ENCODE assay signal across 8 cellular contexts in the genomic region with DNA sequence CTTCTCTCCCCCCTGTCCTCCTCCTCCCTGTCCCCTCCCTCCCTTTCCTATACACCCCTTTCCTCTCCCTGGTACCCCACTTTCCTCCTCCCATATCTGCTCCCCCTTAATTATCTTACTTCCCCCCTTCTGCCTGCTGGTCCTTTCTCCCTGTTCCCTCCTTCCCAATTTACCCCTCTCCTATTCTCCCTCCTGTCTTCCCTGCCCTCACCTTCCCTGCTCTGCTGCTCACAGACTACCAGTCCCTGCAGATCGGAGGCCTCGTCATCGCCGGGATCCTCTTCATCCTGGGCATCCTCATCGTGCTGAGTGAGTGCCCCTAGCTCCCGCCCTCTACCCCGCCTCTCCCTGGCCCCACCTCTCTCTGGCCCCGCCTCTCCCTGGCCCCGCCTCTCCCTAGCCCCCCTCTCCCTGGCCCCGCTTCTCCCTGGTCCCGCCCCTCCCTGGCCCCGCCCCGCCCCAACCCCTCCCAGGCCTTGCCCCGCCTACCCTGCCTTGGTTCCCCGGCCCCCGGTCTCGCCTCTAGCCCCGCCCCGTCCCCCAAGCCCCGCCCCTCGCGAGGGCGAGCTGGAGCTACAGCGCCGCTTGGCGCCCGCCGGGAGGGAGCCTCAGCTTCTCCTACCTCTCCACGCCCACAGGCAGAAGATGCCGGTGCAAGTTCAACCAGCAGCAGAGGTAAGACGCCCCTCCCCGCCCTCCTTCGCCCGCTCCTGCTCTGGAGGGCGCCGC.
DNase-seq lines count a peak whose midpoint lies in the region; ATAC-seq and TF ChIP-seq lines count a peak whose summit lies in the region.

No MANE protein-coding gene starts in this region.

- in situ Hi-C loops in HAP-1 (cut with MboI; ENCODE audit: low sequenced_read_pairs): no loop called here

- H3K36me3 ChIP-seq in HAP-1 (replicated peaks): no peaks in the 10 kb centered on the region

- peak; percentile 85 for ATAC-seq in activated CD4-positive, CD25-positive, alpha-beta regulatory T cell treated with anti-CD3 and anti-CD28 coated beads, Interleukin-2, amount 50 U/mL, for 24 hours
- no peak for ATAC-seq in GM18511 (IDR thresholded peaks at IDR 0.05; ENCODE audit: unreplicated experiment)

- peaks cover 15% of the 10 kb centered on the region for H3K4me1 ChIP-seq in HAP-1

- peak overlapping the region; percentile 33 for H3K4me3 ChIP-seq in HAP-1
- H3K4me3 ChIP-seq in cardiac fibroblast (replicated peaks in 1 of 2; ENCODE audit: low read depth in 2 of 2, low read length in 2 of 2): no peak overlapping the region

- peak; percentile 43 for TF ChIP-seq CTCF in cardiac fibroblast (IDR thresholded peaks at IDR 0.05; ENCODE audit: low read depth, low read length)

- peaks cover 5% of the 10 kb centered on the region; the same call in 1 of the 2 replicates for H3K9me3 ChIP-seq in HAP-1

- DNase-seq in D341Med (ENCODE audit: low spot score): peak; percentile 97
- DNase-seq in HAP-1 (ENCODE audit: low spot score in 2 of 2): peak; percentile 90 to 98
- DNase-seq in NCI-H2171 (lab: John Stamatoyannopoulos, UW): peak; percentile 88
- DNase-seq in cardiac fibroblast (ENCODE audit: low read depth in 2 of 2): peak; percentile 88 to 94
- DNase-seq in iris pigment epithelial cell (ENCODE audit: low read depth): peak; percentile 83
- peak; percentile 92 to 99 for DNase-seq in stimulated activated CD4-positive, alpha-beta T cell treated with anti-CD3 and anti-CD28 coated beads, Interleukin-12 subunit alpha, Interleukin-12 subunit beta, amount 100 ng/mL, for 24 hours (ENCODE audit: low read depth in 2 of 2)

- H3K27me3 ChIP-seq in HAP-1 (ENCODE audit: low read depth): peaks cover 6% of the 10 kb centered on the region
